ENCODE assay signal across 8 cellular contexts in genomic region chr13:44815507-44816074, GRCh38.
DNase-seq lines count a peak whose midpoint lies in the region; ATAC-seq and TF ChIP-seq lines count a peak whose summit lies in the region.

No MANE protein-coding gene starts in this region.

- H3K27me3 Mint-ChIP-seq in Calu3 (ENCODE audit: unreplicated experiment) = no peaks in the 10 kb centered on the region

- H3K4me3 ChIP-seq in coronary artery = no peak overlapping the region

- intact Hi-C loops in Calu3 (cut with micrococcal nuclease; ENCODE audit: unreplicated experiment) = loop anchor here (10.0 kb wide), 2 partner anchors 51 to 101 kb away; no protein-coding TSS in a partner anchor

- no TSS peak for BruUV-seq in Calu3 (replicated peaks; lab: Mats Ljungman, UMichigan)

- TF ChIP-seq CTCF in Calu3 (IDR thresholded peaks at IDR 0.05; ENCODE audit: unreplicated experiment) (no peak), omental fat pad (IDR thresholded peaks at IDR 0.05) (no peak), coronary artery (IDR thresholded peaks at IDR 0.05) (no peak)

- H3K9me3 Mint-ChIP-seq in Calu3 (ENCODE audit: low read depth, unreplicated experiment) = no peaks in the 10 kb centered on the region

- H3K4me1 Mint-ChIP-seq in Calu3 (ENCODE audit: low read depth, unreplicated experiment) = peaks cover 71% of the 10 kb centered on the region

- H3K27ac ChIP-seq in coronary artery = peak overlapping the region in 1 of 2 donors; percentile 52

- H3K27ac Mint-ChIP-seq in Calu3 (ENCODE audit: unreplicated experiment) = peak overlapping the region; percentile 11

- no peak overlapping the region for H3K4me3 Mint-ChIP-seq in Calu3 (ENCODE audit: low read depth, unreplicated experiment)

- ATAC-seq in omental fat pad (ENCODE audit: low FRiP score) (peak; percentile 99), GM21447 (IDR thresholded peaks at IDR 0.05; ENCODE audit: unreplicated experiment) (no peak), HG02623 (IDR thresholded peaks at IDR 0.05; ENCODE audit: unreplicated experiment) (no peak)

- CTCF ChIA-PET in Calu3 (lab: Charles Lee) = interaction anchor here (0.8 to 1.2 kb wide), 2 partner anchors 10 to 52 kb away, joined by 3 to 6 read pairs; no protein-coding TSS in a partner anchor

- peak; percentile 65 for DNase-seq in Calu3
- peak; percentile 63 for DNase-seq in HuH-7.5 (ENCODE audit: low spot score)
- peak; percentile 36 for DNase-seq in brain pericyte (ENCODE audit: low read depth, low spot score)
- peak; percentile 27 for DNase-seq in omental fat pad (ENCODE audit: low spot score)
- DNase-seq in foreskin melanocyte = no peak
- DNase-seq in coronary artery (ENCODE audit: low spot score) = no peak

- H3K36me3 Mint-ChIP-seq in Calu3 (ENCODE audit: insufficient read depth, unreplicated experiment) = no peaks in the 10 kb centered on the region

Comparison
In these comparisons a context has a peak if more than half of its experiments do, and no peak if none do; other contexts are left out.
1. DNase-seq: peak in Calu3 (single experiment), HuH-7.5 (single experiment), brain pericyte (single experiment) and omental fat pad (single experiment); none in foreskin melanocyte (single experiment) and coronary artery (single experiment).